Comparison of ENCODE assay signal across 1 cellular context in genomic region chr9:105244274-105244995, GRCh38.
TF ChIP-seq lines count a peak whose summit lies in the region.

TSS of gene SLC44A1 (plus strand) at chr9:105244651. CDS start at chr9:105244869, 218 bp downstream.

TF ChIP-seq in HepG2, 621 proteins besides CTCF, POLR2A, EP300 and RAD21 (continued from another document and continues in another):
- no peak for TF ChIP-seq USF2 (IDR thresholded peaks at IDR 0.05; ENCODE audit: low read depth, low read length)
- no peak; the same call in 1 of the 2 replicates for TF ChIP-seq USF2 (CRISPR knock-in tag; IDR thresholded peaks at IDR 0.05; ENCODE audit: borderline replicate concordance)
- peak; percentile 92 for TF ChIP-seq KAT8 (CRISPR knock-in tag; IDR thresholded peaks at IDR 0.05)
- peak; percentile 100 for TF ChIP-seq ZNF556 (CRISPR knock-in tag; IDR thresholded peaks at IDR 0.05; ENCODE audit: borderline replicate concordance)
- TF ChIP-seq ZNF274 (CRISPR knock-in tag; IDR thresholded peaks at IDR 0.05): peak; percentile 93
- TF ChIP-seq ZNF407 (CRISPR knock-in tag; IDR thresholded peaks at IDR 0.05; ENCODE audit: not compliant biosample characterization): peak; percentile 80
- TF ChIP-seq ZNF205 (CRISPR knock-in tag; IDR thresholded peaks at IDR 0.05): peak; percentile 92
- peak; percentile 89; the same call in 1 of the 2 replicates for TF ChIP-seq ZNF136 (CRISPR knock-in tag; IDR thresholded peaks at IDR 0.05; ENCODE audit: low read depth)
- TF ChIP-seq CC2D1A (CRISPR knock-in tag; IDR thresholded peaks at IDR 0.05): no peak
- no peak for TF ChIP-seq NR1H2 (CRISPR knock-in tag; IDR thresholded peaks at IDR 0.05; ENCODE audit: borderline replicate concordance, low read depth)
- TF ChIP-seq KDM3A (CRISPR knock-in tag; IDR thresholded peaks at IDR 0.05; ENCODE audit: low read depth): peak; percentile 98
- 0 out of 2 replicates have a peak, but pooled peaks have one; percentile 80 for TF ChIP-seq ZNF101 (CRISPR knock-in tag; IDR thresholded peaks at IDR 0.05; ENCODE audit: borderline replicate concordance, low read depth)
- TF ChIP-seq ZSCAN29 (CRISPR knock-in tag; conservative IDR thresholded peaks at IDR 0.05): peak; percentile 94
- peak; percentile 57; the same call in 1 of the 2 replicates for TF ChIP-seq ZNF337 (CRISPR knock-in tag; IDR thresholded peaks at IDR 0.05; ENCODE audit: borderline replicate concordance, low read depth)
- no peak for TF ChIP-seq XBP1 (CRISPR knock-in tag; IDR thresholded peaks at IDR 0.05)
- peak; percentile 96 for TF ChIP-seq ZNF709 (CRISPR knock-in tag; IDR thresholded peaks at IDR 0.05)
- TF ChIP-seq ZNF724P (CRISPR knock-in tag; IDR thresholded peaks at IDR 0.05; ENCODE audit: borderline replicate concordance): peak; percentile 89; the same call in 1 of the 2 replicates
- TF ChIP-seq SAFB2 (CRISPR knock-in tag; IDR thresholded peaks at IDR 0.05; ENCODE audit: borderline replicate concordance, low read depth): peak; percentile 76; the same call in 1 of the 2 replicates
- TF ChIP-seq HHEX (CRISPR knock-in tag; IDR thresholded peaks at IDR 0.05): peak; percentile 26; the same call in 1 of the 2 replicates
- TF ChIP-seq BATF2 (CRISPR knock-in tag; IDR thresholded peaks at IDR 0.05): peak; percentile 73; the same call in 1 of the 2 replicates
- TF ChIP-seq ZNF530 (CRISPR knock-in tag; IDR thresholded peaks at IDR 0.05; ENCODE audit: low read depth): no peak
- TF ChIP-seq PATZ1 (CRISPR knock-in tag; IDR thresholded peaks at IDR 0.05): peak; percentile 89
- TF ChIP-seq TEAD3 (CRISPR knock-in tag; optimal IDR thresholded peaks at IDR 0.05; ENCODE audit: borderline replicate concordance): peak; percentile 61
- peak; percentile 89 for TF ChIP-seq ZMYM2 (CRISPR knock-in tag; IDR thresholded peaks at IDR 0.05)
- peak; percentile 79 for TF ChIP-seq ZNF609 (CRISPR knock-in tag; IDR thresholded peaks at IDR 0.05; ENCODE audit: borderline replicate concordance)
- TF ChIP-seq DPF2 (CRISPR knock-in tag; IDR thresholded peaks at IDR 0.05; ENCODE audit: borderline replicate concordance, low read depth): no peak; the same call in 1 of the 2 replicates
- no peak for TF ChIP-seq ZBED4 (CRISPR knock-in tag; IDR thresholded peaks at IDR 0.05; ENCODE audit: borderline replicate concordance)
